ENCODE assay signal across 10 cellular contexts in the genomic region with DNA sequence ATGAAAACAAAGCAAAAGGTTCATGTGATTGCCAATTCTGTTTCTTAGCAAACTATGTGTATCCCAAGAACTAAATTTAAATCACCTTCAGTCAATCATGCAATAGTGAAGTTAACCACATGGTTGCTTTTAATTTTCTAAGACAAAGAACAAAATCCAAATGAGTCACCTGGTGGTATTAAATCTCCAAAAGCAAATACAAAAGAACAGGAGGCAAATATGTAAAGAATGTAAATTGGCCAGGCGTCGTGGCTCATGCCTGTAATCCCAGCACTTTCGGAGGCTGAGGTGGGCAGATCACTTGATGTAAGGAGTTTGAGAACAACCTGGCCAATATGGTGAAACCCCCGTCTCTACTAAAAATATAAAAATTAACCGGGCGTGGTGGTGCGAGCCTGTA.
"Had no signal": no experiment of that assay in that cellular context is flagged by ENCODE, and none has a peak within 500 bp of the region (broad histone marks: within the 10 kb centered on the region; RNA-seq: fewer than 3 reads in every experiment).

No MANE protein-coding gene starts in this region.

- H3K27ac ChIP-seq: esophagus squamous epithelium, stomach, thoracic aorta had no signal

- H3K36me3 ChIP-seq: esophagus squamous epithelium, stomach, thoracic aorta had no signal

- H3K4me3 ChIP-seq: esophagus squamous epithelium, stomach, thoracic aorta had no signal

- H3K27me3 ChIP-seq: stomach had no signal

- DNase-seq: amniotic stem cell; esophagus squamous epithelium; foreskin melanocyte; head of caudate nucleus; kidney; stimulated activated CD4-positive, alpha-beta T cell treated with anti-CD3 and anti-CD28 coated beads, Interleukin-15, amount 100 ng/mL, for 24 hours; stimulated activated CD4-positive, alpha-beta T cell treated with anti-CD3 and anti-CD28 coated beads, Interleukin-4, amount 100 ng/mL, for 24 hours; stomach; T-helper 2 cell had no signal
